ENCODE assay signal across 1 cellular context in the genomic region with DNA sequence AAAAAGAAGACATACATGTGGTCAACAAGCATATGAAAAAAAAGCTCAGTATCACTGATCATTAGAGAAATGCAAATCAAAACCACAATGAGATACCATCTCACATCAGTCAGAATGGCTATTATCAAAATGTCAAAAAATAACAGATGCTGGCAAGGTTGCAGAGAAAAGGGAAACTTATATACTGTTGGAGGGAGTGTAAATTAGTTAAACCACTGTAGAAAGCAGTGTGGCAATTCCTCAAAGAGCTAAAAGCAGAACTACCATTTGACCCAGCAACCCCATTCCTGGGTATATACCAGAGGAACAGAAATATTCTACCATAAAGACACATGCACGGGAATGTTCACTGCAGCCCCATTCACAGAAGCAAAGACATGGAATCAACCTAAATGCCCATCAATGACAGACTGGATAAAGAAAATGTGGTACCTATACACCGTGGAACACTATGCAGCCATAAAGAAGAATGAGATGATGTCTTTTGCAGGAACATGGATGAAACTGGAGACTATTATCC.
TF ChIP-seq lines count a peak whose summit lies in the region.

No MANE protein-coding gene starts in this region.

TF ChIP-seq in GM12878, 131 proteins besides CTCF, POLR2A, EP300 and RAD21:
- peak; percentile 97 for TF ChIP-seq SMARCA5 (IDR thresholded peaks at IDR 0.05)
- peak; percentile 84 for TF ChIP-seq DPF2 (IDR thresholded peaks at IDR 0.05)
- TF ChIP-seq SPI1 (IDR thresholded peaks at IDR 0.05; ENCODE audit: borderline replicate concordance, insufficient read depth, low read depth, low read length), result peak; percentile 4; the same call in 1 of the 2 replicates
- peak; percentile 49; the same call in 1 of the 3 replicates for TF ChIP-seq POU2F2 (IDR thresholded peaks at IDR 0.05; ENCODE audit: borderline replicate concordance, low read depth, low read length)
- TF ChIP-seq GATAD2B (conservative IDR thresholded peaks at IDR 0.05; ENCODE audit: low read depth), result peak; percentile 52; the same call in 1 of the 2 replicates
- TF ChIP-seq SKIL (IDR thresholded peaks at IDR 0.05; ENCODE audit: low read depth, poor library complexity, severe bottlenecking), result peak; percentile 63
- TF ChIP-seq, protein P1, sequence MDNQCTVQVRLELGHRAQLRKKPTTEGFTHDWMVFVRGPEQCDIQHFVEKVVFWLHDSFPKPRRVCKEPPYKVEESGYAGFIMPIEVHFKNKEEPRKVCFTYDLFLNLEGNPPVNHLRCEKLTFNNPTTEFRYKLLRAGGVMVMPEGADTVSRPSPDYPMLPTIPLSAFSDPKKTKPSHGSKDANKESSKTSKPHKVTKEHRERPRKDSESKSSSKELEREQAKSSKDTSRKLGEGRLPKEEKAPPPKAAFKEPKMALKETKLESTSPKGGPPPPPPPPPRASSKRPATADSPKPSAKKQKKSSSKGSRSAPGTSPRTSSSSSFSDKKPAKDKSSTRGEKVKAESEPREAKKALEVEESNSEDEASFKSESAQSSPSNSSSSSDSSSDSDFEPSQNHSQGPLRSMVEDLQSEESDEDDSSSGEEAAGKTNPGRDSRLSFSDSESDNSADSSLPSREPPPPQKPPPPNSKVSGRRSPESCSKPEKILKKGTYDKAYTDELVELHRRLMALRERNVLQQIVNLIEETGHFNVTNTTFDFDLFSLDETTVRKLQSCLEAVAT (IDR thresholded peaks at IDR 0.05), result peak; percentile 45; the same call in 1 of the 2 replicates
- peak; percentile 78 for TF ChIP-seq NR2F1 (conservative IDR thresholded peaks at IDR 0.05)
- peak; percentile 86 for TF ChIP-seq NBN (IDR thresholded peaks at IDR 0.05)
- peak; percentile 72 for TF ChIP-seq RELB (IDR thresholded peaks at IDR 0.05; ENCODE audit: low read depth)
- TF ChIP-seq ZNF24 (IDR thresholded peaks at IDR 0.05), result 0 out of 2 replicates have a peak, but pooled peaks have one; percentile 54
- TF ChIP-seq IKZF2 (IDR thresholded peaks at IDR 0.05), result peak; percentile 79 to 87
- TF ChIP-seq MEF2B (IDR thresholded peaks at IDR 0.05; ENCODE audit: partially characterized antibody, poor library complexity, severe bottlenecking), result peak; percentile 65
- TF ChIP-seq ZNF384 (IDR thresholded peaks at IDR 0.05; ENCODE audit: borderline replicate concordance, low read depth, low read length), result peak; percentile 60; the same call in 1 of the 2 replicates
- peak; percentile 84 for TF ChIP-seq IKZF1 (conservative IDR thresholded peaks at IDR 0.05)
- TF ChIP-seq ATF7 (IDR thresholded peaks at IDR 0.05; ENCODE audit: low read depth), result peak; percentile 74
- TF ChIP-seq ZNF217 (IDR thresholded peaks at IDR 0.05), result peak; percentile 91
- TF ChIP-seq JUNB (IDR thresholded peaks at IDR 0.05), result 0 out of 2 replicates have a peak, but pooled peaks have one; percentile 8
- peak in 1 of 2 experiments; percentile 51; a peak in 1 of 4 replicates for TF ChIP-seq BHLHE40 (IDR thresholded peaks at IDR 0.05; ENCODE audit: borderline replicate concordance in 1 of 2, low read depth in 2 of 2, low read length in 1 of 2)
- peak; percentile 81 for TF ChIP-seq PKNOX1 (IDR thresholded peaks at IDR 0.05)
- TF ChIP-seq, protein P2, sequence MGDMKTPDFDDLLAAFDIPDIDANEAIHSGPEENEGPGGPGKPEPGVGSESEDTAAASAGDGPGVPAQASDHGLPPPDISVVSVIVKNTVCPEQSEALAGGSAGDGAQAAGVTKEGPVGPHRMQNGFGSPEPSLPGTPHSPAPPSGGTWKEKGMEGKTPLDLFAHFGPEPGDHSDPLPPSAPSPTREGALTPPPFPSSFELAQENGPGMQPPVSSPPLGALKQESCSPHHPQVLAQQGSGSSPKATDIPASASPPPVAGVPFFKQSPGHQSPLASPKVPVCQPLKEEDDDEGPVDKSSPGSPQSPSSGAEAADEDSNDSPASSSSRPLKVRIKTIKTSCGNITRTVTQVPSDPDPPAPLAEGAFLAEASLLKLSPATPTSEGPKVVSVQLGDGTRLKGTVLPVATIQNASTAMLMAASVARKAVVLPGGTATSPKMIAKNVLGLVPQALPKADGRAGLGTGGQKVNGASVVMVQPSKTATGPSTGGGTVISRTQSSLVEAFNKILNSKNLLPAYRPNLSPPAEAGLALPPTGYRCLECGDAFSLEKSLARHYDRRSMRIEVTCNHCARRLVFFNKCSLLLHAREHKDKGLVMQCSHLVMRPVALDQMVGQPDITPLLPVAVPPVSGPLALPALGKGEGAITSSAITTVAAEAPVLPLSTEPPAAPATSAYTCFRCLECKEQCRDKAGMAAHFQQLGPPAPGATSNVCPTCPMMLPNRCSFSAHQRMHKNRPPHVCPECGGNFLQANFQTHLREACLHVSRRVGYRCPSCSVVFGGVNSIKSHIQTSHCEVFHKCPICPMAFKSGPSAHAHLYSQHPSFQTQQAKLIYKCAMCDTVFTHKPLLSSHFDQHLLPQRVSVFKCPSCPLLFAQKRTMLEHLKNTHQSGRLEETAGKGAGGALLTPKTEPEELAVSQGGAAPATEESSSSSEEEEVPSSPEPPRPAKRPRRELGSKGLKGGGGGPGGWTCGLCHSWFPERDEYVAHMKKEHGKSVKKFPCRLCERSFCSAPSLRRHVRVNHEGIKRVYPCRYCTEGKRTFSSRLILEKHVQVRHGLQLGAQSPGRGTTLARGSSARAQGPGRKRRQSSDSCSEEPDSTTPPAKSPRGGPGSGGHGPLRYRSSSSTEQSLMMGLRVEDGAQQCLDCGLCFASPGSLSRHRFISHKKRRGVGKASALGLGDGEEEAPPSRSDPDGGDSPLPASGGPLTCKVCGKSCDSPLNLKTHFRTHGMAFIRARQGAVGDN (IDR thresholded peaks at IDR 0.05), result peak; percentile 80
- peak; percentile 97 for TF ChIP-seq MTA2 (IDR thresholded peaks at IDR 0.05; ENCODE audit: low read depth)
- TF ChIP-seq, protein P3, sequence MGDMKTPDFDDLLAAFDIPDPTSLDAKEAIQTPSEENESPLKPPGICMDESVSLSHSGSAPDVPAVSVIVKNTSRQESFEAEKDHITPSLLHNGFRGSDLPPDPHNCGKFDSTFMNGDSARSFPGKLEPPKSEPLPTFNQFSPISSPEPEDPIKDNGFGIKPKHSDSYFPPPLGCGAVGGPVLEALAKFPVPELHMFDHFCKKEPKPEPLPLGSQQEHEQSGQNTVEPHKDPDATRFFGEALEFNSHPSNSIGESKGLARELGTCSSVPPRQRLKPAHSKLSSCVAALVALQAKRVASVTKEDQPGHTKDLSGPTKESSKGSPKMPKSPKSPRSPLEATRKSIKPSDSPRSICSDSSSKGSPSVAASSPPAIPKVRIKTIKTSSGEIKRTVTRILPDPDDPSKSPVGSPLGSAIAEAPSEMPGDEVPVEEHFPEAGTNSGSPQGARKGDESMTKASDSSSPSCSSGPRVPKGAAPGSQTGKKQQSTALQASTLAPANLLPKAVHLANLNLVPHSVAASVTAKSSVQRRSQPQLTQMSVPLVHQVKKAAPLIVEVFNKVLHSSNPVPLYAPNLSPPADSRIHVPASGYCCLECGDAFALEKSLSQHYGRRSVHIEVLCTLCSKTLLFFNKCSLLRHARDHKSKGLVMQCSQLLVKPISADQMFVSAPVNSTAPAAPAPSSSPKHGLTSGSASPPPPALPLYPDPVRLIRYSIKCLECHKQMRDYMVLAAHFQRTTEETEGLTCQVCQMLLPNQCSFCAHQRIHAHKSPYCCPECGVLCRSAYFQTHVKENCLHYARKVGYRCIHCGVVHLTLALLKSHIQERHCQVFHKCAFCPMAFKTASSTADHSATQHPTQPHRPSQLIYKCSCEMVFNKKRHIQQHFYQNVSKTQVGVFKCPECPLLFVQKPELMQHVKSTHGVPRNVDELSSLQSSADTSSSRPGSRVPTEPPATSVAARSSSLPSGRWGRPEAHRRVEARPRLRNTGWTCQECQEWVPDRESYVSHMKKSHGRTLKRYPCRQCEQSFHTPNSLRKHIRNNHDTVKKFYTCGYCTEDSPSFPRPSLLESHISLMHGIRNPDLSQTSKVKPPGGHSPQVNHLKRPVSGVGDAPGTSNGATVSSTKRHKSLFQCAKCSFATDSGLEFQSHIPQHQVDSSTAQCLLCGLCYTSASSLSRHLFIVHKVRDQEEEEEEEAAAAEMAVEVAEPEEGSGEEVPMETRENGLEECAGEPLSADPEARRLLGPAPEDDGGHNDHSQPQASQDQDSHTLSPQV (IDR thresholded peaks at IDR 0.05), result 0 out of 2 replicates have a peak, but pooled peaks have one; percentile 63
TF ChIP-seq in GM12878: peak in this region for 23; not testable (repeated sequence) for 108.
